Comparison of ENCODE assay signal across 1 cellular context in genomic region chr19:6429419-6430221, GRCh38.
A peak's percentile ranks its signal among the peaks of the same experiment; 100 is the strongest.
TF ChIP-seq lines count a peak whose summit lies in the region.

No MANE protein-coding gene starts in this region.

TF ChIP-seq in HepG2, 621 proteins besides CTCF, POLR2A, EP300 and RAD21:
- TF ChIP-seq PCBP2 (optimal IDR thresholded peaks at IDR 0.05; ENCODE audit: low read depth, low read length, poor library complexity, severe bottlenecking) = peak; percentile 68
- no peak for TF ChIP-seq ZNF670 (CRISPR knock-in tag; IDR thresholded peaks at IDR 0.05; ENCODE audit: borderline replicate concordance)
- TF ChIP-seq SCMH1 (CRISPR knock-in tag; IDR thresholded peaks at IDR 0.05; ENCODE audit: borderline replicate concordance) = no peak
- no peak for TF ChIP-seq ZNF546 (CRISPR knock-in tag; conservative IDR thresholded peaks at IDR 0.05)
- TF ChIP-seq ZNF263 (CRISPR knock-in tag; IDR thresholded peaks at IDR 0.05) = 0 out of 2 replicates have a peak, but pooled peaks have one; percentile 47
- no peak for TF ChIP-seq MTA3 (CRISPR knock-in tag; IDR thresholded peaks at IDR 0.05)
- no peak for TF ChIP-seq ZNF317 (CRISPR knock-in tag; IDR thresholded peaks at IDR 0.05)
- TF ChIP-seq NFYC (CRISPR knock-in tag; IDR thresholded peaks at IDR 0.05) = no peak
- TF ChIP-seq GATA4 (IDR thresholded peaks at IDR 0.05; ENCODE audit: borderline replicate concordance, low read depth) = no peak
- TF ChIP-seq ZNF430 (CRISPR knock-in tag; IDR thresholded peaks at IDR 0.05) = no peak
- no peak for TF ChIP-seq MIXL1 (CRISPR knock-in tag; IDR thresholded peaks at IDR 0.05)
- TF ChIP-seq ZNF343 (CRISPR knock-in tag; IDR thresholded peaks at IDR 0.05) = no peak
TF ChIP-seq in HepG2: peak in this region for 2.
